ENCODE assay signal across 16 cellular contexts in the genomic region with DNA sequence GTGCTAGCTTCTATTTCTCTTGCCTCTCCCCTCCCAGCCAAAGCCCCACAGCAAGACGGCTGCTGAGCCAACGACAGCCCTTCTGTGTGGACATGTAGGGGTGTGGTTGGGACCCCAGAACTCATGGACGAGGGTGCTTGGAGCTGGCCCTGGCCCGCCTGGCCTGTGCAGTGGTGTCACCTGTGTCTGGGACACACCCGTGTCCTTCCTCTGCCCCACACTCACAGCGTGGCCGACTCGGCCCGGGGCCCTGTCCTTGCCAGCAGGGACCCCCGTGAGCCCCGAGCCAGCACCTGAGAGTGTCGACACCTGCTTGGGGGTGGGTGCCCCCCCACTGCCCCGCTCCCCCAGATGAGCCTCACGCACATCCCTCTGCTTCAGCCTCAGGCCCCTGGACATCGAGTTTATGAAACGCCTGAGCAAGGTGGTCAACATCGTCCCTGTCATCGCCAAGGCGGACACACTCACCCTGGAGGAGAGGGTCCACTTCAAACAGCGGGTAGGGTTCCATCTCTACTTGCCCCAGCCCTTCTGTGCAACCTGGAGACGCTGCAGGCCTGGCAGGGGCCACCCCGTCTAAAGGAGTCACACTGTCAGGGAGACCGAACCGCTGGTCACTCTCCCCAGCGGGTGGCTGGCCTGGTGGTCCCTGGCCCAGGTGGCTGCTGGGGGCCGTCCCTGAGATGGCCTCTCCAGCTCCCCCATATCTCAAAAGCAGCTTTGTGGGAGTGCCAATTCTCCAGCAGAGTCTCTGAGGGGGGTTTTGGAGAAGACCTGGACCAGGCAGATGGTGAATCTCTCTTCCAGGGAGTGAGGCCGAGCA.
DNase-seq lines count a peak whose midpoint lies in the region; ATAC-seq and TF ChIP-seq lines count a peak whose summit lies in the region.
"Had no signal": no experiment of that assay in that cellular context is flagged by ENCODE, and none has a peak within 500 bp of the region (broad histone marks: within the 10 kb centered on the region; RNA-seq: fewer than 3 reads in every experiment).

No MANE protein-coding gene starts in this region.

- TF ChIP-seq CTCF in esophagus squamous epithelium (IDR thresholded peaks at IDR 0.05), result no peak
- TF ChIP-seq CTCF in neural crest cell (conservative IDR thresholded peaks at IDR 0.05), result no peak
- TF ChIP-seq CTCF in vagina (IDR thresholded peaks at IDR 0.05), result no peak

- H3K36me3 ChIP-seq in esophagus squamous epithelium (peaks cover 47 to 90% (median 57%) of the 10 kb centered on the region in 3 donors), vagina (peaks cover 0 to 55% of the 10 kb centered on the region in 2 donors)

- peak; percentile 9 for DNase-seq in activated naive CD4-positive, alpha-beta T cell treated with anti-CD3 and anti-CD28 coated beads, Interleukin-2, amount 50 U/mL, for 16 hours
- DNase-seq in activated naive CD4-positive, alpha-beta T cell (lab: John Stamatoyannopoulos, UW), result no peak
- DNase-seq in esophagus squamous epithelium (lab: John Stamatoyannopoulos, UW) (no peak), neural crest cell (ENCODE audit: low read depth, low spot score) (no peak), vagina (ENCODE audit: extremely low spot score in 2 of 2) (no peak), NCI-H2107 treated with DMSO at 0.1 percent for 48 hours (lab: John Stamatoyannopoulos, UW; ENCODE audit: unreplicated experiment) (no peak)
- no peak for DNase-seq in activated CD4-positive, alpha-beta T cell treated with anti-CD3 and anti-CD28 coated beads for 48 hours
- DNase-seq: Caco-2; NCI-H187 treated with DMSO at 0.1 percent for 48 hours; NCI-H748 treated with DMSO at 0.1 percent for 48 hours; stimulated activated naive CD4-positive, alpha-beta T cell treated with Interleukin-2 at 50 U/mL for 16 hours had no signal

- H3K4me1 ChIP-seq in esophagus squamous epithelium (peaks cover 10 to 56% (median 18%) of the 10 kb centered on the region in 3 donors), vagina (peaks cover 38% of the 10 kb centered on the region)
- H3K4me1 ChIP-seq: body of pancreas, Caco-2, HAP-1 had no signal

- intact Hi-C loops in esophagus squamous epithelium (cut with DNase I) (loop anchor here (5.0 kb wide), 1 partner anchor 58 kb away; no protein-coding TSS in a partner anchor), vagina (cut with DNase I) (loop anchor here (5.0 kb wide), 1 partner anchor 63 kb away; no protein-coding TSS in a partner anchor)

- H3K27me3 ChIP-seq in esophagus squamous epithelium, result no peaks in the 10 kb centered on the region
- H3K27me3 ChIP-seq in vagina, result no peaks in the 10 kb centered on the region
- H3K27me3 ChIP-seq: body of pancreas had no signal

- H3K27ac Mint-ChIP-seq in neural crest cell (ENCODE audit: unreplicated experiment), result peak overlapping the region; percentile 78

- peaks cover 5% of the 10 kb centered on the region for H3K4me1 Mint-ChIP-seq in neural crest cell

- no peak for ATAC-seq in GM19397 (IDR thresholded peaks at IDR 0.05; ENCODE audit: unreplicated experiment)

- no peaks in the 10 kb centered on the region for H3K27me3 Mint-ChIP-seq in neural crest cell (ENCODE audit: low read depth)

- no peak overlapping the region for H3K4me3 Mint-ChIP-seq in neural crest cell

- H3K9me3 Mint-ChIP-seq in neural crest cell, result no peaks in the 10 kb centered on the region

- H3K27ac ChIP-seq in esophagus squamous epithelium, result peak overlapping the region in 3 of 4 donors; percentile 39 to 74 (median 73)
- H3K27ac ChIP-seq in vagina, result peak overlapping the region; percentile 86
- H3K27ac ChIP-seq: A549, body of pancreas, HL-60 had no signal

- no peaks in the 10 kb centered on the region for H3K36me3 Mint-ChIP-seq in neural crest cell (ENCODE audit: low read depth)

- H3K4me3 ChIP-seq in esophagus squamous epithelium (no peak overlapping the region), vagina (no peak overlapping the region)
- H3K4me3 ChIP-seq: A549, body of pancreas, HAP-1 had no signal

- H3K9me3 ChIP-seq in esophagus squamous epithelium (no peaks in the 10 kb centered on the region), vagina (no peaks in the 10 kb centered on the region)
- H3K9me3 ChIP-seq: A549, body of pancreas, Caco-2, HAP-1 had no signal

- TF ChIP-seq POLR2A in esophagus squamous epithelium (IDR thresholded peaks at IDR 0.05) (no peak), vagina (IDR thresholded peaks at IDR 0.05) (no peak)

- 76% methylated on average over 6 of the region's 27 CpGs; no CpG with 5 or more reads in 1 of the 2 donors for WGBS in esophagus squamous epithelium, 2 donors
